Comparison of ENCODE assay signal across 1 cellular context in the genomic region with DNA sequence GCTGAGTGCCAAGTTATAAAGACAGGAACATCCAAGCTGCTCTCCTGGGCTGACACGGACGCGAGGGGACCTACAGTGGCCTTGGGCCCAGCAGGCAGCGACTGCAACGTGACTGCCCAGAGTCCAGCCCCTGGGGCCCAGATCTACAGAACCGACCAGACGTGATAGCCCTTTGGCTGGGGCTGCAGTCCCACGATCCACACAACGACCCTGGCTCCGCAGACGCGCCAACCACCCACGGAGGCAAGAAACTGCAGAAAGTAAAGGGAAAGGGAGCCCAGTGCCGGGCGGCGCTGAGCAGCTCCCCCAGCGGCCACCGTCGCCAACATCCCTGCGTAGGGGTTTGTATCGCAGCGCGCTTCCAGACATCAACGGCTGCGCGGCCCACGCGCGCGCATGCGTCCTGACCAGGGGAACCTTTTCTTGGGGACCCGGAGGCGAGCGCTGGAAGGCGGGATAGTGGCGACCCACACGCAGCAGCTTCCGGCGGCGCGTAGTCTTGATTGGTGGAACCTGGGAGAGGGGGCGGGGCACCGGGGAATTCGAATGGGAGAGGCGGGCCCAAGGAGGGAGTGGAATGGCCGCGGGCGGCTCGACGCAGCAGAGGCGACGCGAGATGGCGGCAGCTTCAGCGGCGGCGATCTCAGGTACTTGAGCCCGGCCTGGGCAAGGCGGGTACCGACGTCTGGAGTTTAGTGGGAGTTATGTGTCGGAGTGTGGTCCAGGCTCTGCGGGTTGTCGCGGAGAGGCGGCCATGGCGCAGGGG.
TF ChIP-seq lines count a peak whose summit lies in the region.

A gene (plus strand): TSS at position 569 of the 766 bp plus-strand sequence. CDS start 9 bp downstream, at position 578.

TF ChIP-seq in HepG2, 621 proteins besides CTCF, POLR2A, EP300 and RAD21 (continued from another document and continues in another):
- TF ChIP-seq, protein P1, sequence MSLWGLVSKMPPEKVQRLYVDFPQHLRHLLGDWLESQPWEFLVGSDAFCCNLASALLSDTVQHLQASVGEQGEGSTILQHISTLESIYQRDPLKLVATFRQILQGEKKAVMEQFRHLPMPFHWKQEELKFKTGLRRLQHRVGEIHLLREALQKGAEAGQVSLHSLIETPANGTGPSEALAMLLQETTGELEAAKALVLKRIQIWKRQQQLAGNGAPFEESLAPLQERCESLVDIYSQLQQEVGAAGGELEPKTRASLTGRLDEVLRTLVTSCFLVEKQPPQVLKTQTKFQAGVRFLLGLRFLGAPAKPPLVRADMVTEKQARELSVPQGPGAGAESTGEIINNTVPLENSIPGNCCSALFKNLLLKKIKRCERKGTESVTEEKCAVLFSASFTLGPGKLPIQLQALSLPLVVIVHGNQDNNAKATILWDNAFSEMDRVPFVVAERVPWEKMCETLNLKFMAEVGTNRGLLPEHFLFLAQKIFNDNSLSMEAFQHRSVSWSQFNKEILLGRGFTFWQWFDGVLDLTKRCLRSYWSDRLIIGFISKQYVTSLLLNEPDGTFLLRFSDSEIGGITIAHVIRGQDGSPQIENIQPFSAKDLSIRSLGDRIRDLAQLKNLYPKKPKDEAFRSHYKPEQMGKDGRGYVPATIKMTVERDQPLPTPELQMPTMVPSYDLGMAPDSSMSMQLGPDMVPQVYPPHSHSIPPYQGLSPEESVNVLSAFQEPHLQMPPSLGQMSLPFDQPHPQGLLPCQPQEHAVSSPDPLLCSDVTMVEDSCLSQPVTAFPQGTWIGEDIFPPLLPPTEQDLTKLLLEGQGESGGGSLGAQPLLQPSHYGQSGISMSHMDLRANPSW (CRISPR knock-in tag; IDR thresholded peaks at IDR 0.05; ENCODE audit: borderline replicate concordance), result peak; percentile 91; the same call in 1 of the 2 replicates
- TF ChIP-seq CBX2 (IDR thresholded peaks at IDR 0.05; ENCODE audit: low read depth, low read length), result no peak
- no peak; the same call in 1 of the 2 replicates for TF ChIP-seq CBX2 (CRISPR knock-in tag; IDR thresholded peaks at IDR 0.05; ENCODE audit: low read depth)
- TF ChIP-seq TOPORS (CRISPR knock-in tag; IDR thresholded peaks at IDR 0.05), result 0 out of 2 replicates have a peak, but pooled peaks have one; percentile 59
- peak; percentile 88 for TF ChIP-seq MIXL1 (CRISPR knock-in tag; IDR thresholded peaks at IDR 0.05)
- TF ChIP-seq BHLHE40 (IDR thresholded peaks at IDR 0.05; ENCODE audit: low read length), result peak; percentile 60; the same call in 1 of the 2 replicates
- TF ChIP-seq SAP130 (CRISPR knock-in tag; IDR thresholded peaks at IDR 0.05; ENCODE audit: low read depth), result peak; percentile 98
- TF ChIP-seq TOE1 (CRISPR knock-in tag; IDR thresholded peaks at IDR 0.05), result 0 out of 2 replicates have a peak, but pooled peaks have one; percentile 54
- peak; percentile 97 for TF ChIP-seq PCBP1 (IDR thresholded peaks at IDR 0.05; ENCODE audit: borderline replicate concordance, low read depth, low read length)
- no peak for TF ChIP-seq TRIM24 (CRISPR knock-in tag; IDR thresholded peaks at IDR 0.05)
- no peak for TF ChIP-seq ONECUT2 (CRISPR knock-in tag; IDR thresholded peaks at IDR 0.05)
- TF ChIP-seq ZNF296 (CRISPR knock-in tag; conservative IDR thresholded peaks at IDR 0.05), result no peak; the same call in 1 of the 2 replicates
- no peak; the same call in 1 of the 2 replicates for TF ChIP-seq KLF12 (CRISPR knock-in tag; IDR thresholded peaks at IDR 0.05; ENCODE audit: borderline replicate concordance)
- TF ChIP-seq SALL1 (CRISPR knock-in tag; IDR thresholded peaks at IDR 0.05), result peak; percentile 92
- peak; percentile 95 for TF ChIP-seq GABPA (IDR thresholded peaks at IDR 0.05; ENCODE audit: low read depth, low read length)
- peak; percentile 97 for TF ChIP-seq GABPA (CRISPR knock-in tag; IDR thresholded peaks at IDR 0.05; ENCODE audit: low read depth)
- peak; percentile 96 for TF ChIP-seq ZNF614 (CRISPR knock-in tag; IDR thresholded peaks at IDR 0.05; ENCODE audit: borderline replicate concordance)
- TF ChIP-seq, protein P2, sequence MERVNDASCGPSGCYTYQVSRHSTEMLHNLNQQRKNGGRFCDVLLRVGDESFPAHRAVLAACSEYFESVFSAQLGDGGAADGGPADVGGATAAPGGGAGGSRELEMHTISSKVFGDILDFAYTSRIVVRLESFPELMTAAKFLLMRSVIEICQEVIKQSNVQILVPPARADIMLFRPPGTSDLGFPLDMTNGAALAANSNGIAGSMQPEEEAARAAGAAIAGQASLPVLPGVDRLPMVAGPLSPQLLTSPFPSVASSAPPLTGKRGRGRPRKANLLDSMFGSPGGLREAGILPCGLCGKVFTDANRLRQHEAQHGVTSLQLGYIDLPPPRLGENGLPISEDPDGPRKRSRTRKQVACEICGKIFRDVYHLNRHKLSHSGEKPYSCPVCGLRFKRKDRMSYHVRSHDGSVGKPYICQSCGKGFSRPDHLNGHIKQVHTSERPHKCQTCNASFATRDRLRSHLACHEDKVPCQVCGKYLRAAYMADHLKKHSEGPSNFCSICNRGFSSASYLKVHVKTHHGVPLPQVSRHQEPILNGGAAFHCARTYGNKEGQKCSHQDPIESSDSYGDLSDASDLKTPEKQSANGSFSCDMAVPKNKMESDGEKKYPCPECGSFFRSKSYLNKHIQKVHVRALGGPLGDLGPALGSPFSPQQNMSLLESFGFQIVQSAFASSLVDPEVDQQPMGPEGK (CRISPR knock-in tag; IDR thresholded peaks at IDR 0.05), result peak; percentile 47; the same call in 1 of the 2 replicates
- TF ChIP-seq ZNF577 (CRISPR knock-in tag; IDR thresholded peaks at IDR 0.05; ENCODE audit: borderline replicate concordance, low read depth), result no peak
- TF ChIP-seq, protein P3, sequence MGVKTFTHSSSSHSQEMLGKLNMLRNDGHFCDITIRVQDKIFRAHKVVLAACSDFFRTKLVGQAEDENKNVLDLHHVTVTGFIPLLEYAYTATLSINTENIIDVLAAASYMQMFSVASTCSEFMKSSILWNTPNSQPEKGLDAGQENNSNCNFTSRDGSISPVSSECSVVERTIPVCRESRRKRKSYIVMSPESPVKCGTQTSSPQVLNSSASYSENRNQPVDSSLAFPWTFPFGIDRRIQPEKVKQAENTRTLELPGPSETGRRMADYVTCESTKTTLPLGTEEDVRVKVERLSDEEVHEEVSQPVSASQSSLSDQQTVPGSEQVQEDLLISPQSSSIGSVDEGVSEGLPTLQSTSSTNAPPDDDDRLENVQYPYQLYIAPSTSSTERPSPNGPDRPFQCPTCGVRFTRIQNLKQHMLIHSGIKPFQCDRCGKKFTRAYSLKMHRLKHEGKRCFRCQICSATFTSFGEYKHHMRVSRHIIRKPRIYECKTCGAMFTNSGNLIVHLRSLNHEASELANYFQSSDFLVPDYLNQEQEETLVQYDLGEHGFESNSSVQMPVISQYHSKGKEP (CRISPR knock-in tag; IDR thresholded peaks at IDR 0.05), result 0 out of 2 replicates have a peak, but pooled peaks have one; percentile 26
- TF ChIP-seq, protein P4, sequence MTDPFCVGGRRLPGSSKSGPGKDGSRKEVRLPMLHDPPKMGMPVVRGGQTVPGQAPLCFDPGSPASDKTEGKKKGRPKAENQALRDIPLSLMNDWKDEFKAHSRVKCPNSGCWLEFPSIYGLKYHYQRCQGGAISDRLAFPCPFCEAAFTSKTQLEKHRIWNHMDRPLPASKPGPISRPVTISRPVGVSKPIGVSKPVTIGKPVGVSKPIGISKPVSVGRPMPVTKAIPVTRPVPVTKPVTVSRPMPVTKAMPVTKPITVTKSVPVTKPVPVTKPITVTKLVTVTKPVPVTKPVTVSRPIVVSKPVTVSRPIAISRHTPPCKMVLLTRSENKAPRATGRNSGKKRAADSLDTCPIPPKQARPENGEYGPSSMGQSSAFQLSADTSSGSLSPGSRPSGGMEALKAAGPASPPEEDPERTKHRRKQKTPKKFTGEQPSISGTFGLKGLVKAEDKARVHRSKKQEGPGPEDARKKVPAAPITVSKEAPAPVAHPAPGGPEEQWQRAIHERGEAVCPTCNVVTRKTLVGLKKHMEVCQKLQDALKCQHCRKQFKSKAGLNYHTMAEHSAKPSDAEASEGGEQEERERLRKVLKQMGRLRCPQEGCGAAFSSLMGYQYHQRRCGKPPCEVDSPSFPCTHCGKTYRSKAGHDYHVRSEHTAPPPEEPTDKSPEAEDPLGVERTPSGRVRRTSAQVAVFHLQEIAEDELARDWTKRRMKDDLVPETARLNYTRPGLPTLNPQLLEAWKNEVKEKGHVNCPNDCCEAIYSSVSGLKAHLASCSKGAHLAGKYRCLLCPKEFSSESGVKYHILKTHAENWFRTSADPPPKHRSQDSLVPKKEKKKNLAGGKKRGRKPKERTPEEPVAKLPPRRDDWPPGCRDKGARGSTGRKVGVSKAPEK (CRISPR knock-in tag; IDR thresholded peaks at IDR 0.05; ENCODE audit: borderline replicate concordance), result peak; percentile 95; the same call in 1 of the 2 replicates
- no peak; the same call in 1 of the 2 replicates for TF ChIP-seq ZNF556 (CRISPR knock-in tag; IDR thresholded peaks at IDR 0.05; ENCODE audit: borderline replicate concordance)
- TF ChIP-seq, protein P5, sequence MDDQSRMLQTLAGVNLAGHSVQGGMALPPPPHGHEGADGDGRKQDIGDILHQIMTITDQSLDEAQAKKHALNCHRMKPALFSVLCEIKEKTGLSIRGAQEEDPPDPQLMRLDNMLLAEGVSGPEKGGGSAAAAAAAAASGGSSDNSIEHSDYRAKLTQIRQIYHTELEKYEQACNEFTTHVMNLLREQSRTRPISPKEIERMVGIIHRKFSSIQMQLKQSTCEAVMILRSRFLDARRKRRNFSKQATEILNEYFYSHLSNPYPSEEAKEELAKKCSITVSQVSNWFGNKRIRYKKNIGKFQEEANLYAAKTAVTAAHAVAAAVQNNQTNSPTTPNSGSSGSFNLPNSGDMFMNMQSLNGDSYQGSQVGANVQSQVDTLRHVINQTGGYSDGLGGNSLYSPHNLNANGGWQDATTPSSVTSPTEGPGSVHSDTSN (CRISPR knock-in tag; IDR thresholded peaks at IDR 0.05; ENCODE audit: borderline replicate concordance), result no peak
- no peak for TF ChIP-seq IKZF1 (IDR thresholded peaks at IDR 0.05)
- peak; percentile 86 for TF ChIP-seq SMAD3 (CRISPR knock-in tag; IDR thresholded peaks at IDR 0.05)
- TF ChIP-seq ZMYM3 (CRISPR knock-in tag; IDR thresholded peaks at IDR 0.05), result peak; percentile 89
- no peak for TF ChIP-seq GLI4 (CRISPR knock-in tag; IDR thresholded peaks at IDR 0.05; ENCODE audit: borderline replicate concordance)
- TF ChIP-seq, protein P6, sequence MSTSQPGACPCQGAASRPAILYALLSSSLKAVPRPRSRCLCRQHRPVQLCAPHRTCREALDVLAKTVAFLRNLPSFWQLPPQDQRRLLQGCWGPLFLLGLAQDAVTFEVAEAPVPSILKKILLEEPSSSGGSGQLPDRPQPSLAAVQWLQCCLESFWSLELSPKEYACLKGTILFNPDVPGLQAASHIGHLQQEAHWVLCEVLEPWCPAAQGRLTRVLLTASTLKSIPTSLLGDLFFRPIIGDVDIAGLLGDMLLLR (CRISPR knock-in tag; IDR thresholded peaks at IDR 0.05), result peak; percentile 82
- TF ChIP-seq CREB1 (IDR thresholded peaks at IDR 0.05), result peak; percentile 84
- peak; percentile 77 for TF ChIP-seq CREB1 (CRISPR knock-in tag; IDR thresholded peaks at IDR 0.05)
- TF ChIP-seq MBNL3 (CRISPR knock-in tag; conservative IDR thresholded peaks at IDR 0.05), result no peak
- no peak; the same call in 1 of the 2 replicates for TF ChIP-seq ZNF563 (CRISPR knock-in tag; IDR thresholded peaks at IDR 0.05)
- peak; percentile 95; the same call in 1 of the 2 replicates for TF ChIP-seq RELA (CRISPR knock-in tag; IDR thresholded peaks at IDR 0.05)
- no peak for TF ChIP-seq MATR3 (CRISPR knock-in tag; IDR thresholded peaks at IDR 0.05)
- peak; percentile 94 for TF ChIP-seq PHF8 (CRISPR knock-in tag; IDR thresholded peaks at IDR 0.05)
- TF ChIP-seq CBFB (CRISPR knock-in tag; IDR thresholded peaks at IDR 0.05), result peak; percentile 90
- TF ChIP-seq ZBTB42 (CRISPR knock-in tag; IDR thresholded peaks at IDR 0.05), result peak; percentile 58; the same call in 1 of the 2 replicates
- TF ChIP-seq ZBTB1 (CRISPR knock-in tag; IDR thresholded peaks at IDR 0.05; ENCODE audit: borderline replicate concordance), result no peak
- TF ChIP-seq IRF2 (CRISPR knock-in tag; IDR thresholded peaks at IDR 0.05), result peak; percentile 89
- TF ChIP-seq, protein P7, sequence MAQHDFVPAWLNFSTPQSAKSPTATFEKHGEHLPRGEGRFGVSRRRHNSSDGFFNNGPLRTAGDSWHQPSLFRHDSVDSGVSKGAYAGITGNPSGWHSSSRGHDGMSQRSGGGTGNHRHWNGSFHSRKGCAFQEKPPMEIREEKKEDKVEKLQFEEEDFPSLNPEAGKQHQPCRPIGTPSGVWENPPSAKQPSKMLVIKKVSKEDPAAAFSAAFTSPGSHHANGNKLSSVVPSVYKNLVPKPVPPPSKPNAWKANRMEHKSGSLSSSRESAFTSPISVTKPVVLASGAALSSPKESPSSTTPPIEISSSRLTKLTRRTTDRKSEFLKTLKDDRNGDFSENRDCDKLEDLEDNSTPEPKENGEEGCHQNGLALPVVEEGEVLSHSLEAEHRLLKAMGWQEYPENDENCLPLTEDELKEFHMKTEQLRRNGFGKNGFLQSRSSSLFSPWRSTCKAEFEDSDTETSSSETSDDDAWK (CRISPR knock-in tag; IDR thresholded peaks at IDR 0.05), result no peak
- peak; percentile 92 for TF ChIP-seq MXI1 (IDR thresholded peaks at IDR 0.05; ENCODE audit: borderline replicate concordance, low read depth, low read length)
- TF ChIP-seq, protein P8, sequence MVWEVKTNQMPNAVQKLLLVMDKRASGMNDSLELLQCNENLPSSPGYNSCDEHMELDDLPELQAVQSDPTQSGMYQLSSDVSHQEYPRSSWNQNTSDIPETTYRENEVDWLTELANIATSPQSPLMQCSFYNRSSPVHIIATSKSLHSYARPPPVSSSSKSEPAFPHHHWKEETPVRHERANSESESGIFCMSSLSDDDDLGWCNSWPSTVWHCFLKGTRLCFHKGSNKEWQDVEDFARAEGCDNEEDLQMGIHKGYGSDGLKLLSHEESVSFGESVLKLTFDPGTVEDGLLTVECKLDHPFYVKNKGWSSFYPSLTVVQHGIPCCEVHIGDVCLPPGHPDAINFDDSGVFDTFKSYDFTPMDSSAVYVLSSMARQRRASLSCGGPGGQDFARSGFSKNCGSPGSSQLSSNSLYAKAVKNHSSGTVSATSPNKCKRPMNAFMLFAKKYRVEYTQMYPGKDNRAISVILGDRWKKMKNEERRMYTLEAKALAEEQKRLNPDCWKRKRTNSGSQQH (CRISPR knock-in tag; IDR thresholded peaks at IDR 0.05; ENCODE audit: low read depth), result peak; percentile 90; the same call in 1 of the 2 replicates
- no peak for TF ChIP-seq SRSF4 (IDR thresholded peaks at IDR 0.05; ENCODE audit: low read depth, low read length, poor library complexity, severe bottlenecking)
- TF ChIP-seq, protein P9, sequence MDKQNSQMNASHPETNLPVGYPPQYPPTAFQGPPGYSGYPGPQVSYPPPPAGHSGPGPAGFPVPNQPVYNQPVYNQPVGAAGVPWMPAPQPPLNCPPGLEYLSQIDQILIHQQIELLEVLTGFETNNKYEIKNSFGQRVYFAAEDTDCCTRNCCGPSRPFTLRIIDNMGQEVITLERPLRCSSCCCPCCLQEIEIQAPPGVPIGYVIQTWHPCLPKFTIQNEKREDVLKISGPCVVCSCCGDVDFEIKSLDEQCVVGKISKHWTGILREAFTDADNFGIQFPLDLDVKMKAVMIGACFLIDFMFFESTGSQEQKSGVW (CRISPR knock-in tag; IDR thresholded peaks at IDR 0.05; ENCODE audit: borderline replicate concordance), result no peak
- TF ChIP-seq TEAD2 (CRISPR knock-in tag; IDR thresholded peaks at IDR 0.05), result no peak
- TF ChIP-seq NR2C2 (CRISPR knock-in tag; IDR thresholded peaks at IDR 0.05; ENCODE audit: borderline replicate concordance), result peak; percentile 93
